20 cellular contexts compared by ENCODE assay signal in the genomic region with DNA sequence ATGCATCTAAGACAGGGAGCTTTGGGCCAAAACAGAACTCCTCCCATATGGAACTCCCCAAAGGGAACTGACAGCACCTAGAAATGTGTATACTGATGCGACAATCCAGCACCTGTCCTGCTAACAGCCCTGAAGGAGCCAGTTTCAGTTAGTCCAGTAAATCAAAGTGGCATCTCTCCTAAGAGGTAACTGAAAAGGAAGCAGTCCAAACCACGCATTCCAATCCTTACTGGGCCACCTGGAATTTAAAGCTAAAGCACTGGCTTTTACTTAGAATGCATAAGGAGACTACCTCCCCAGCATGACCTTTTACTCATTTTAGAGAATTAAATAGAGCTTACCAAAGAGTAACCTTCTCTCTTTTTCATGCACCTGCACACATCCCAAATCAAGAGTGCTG.
"Had no signal": no experiment of that assay in that cellular context is flagged by ENCODE, and none has a peak within 500 bp of the region (broad histone marks: within the 10 kb centered on the region; RNA-seq: fewer than 3 reads in every experiment).

No MANE protein-coding gene starts in this region.

- H3K4me1 ChIP-seq: colonic mucosa, esophagus squamous epithelium, gastroesophageal sphincter, heart left ventricle, parathyroid adenoma had no signal

- ATAC-seq: activated CD4-positive, alpha-beta T cell treated with anti-CD3 and anti-CD28 coated beads for 36 hours; activated T-cell treated with anti-CD3 and anti-CD28 coated beads, Interleukin-2, amount 50 U/mL, for 4 hours; gastroesophageal sphincter; heart left ventricle; left ventricle myocardium superior; right cardiac atrium; stimulated activated naive CD8-positive, alpha-beta T cell treated with anti-CD3 and anti-CD28 coated beads, Interleukin-15, Interleukin-2, amounts not matched to agents 100 U/mL and 50 U/mL, for 24 hours had no signal

- H3K9ac ChIP-seq: parathyroid adenoma had no signal

- H3K79me2 ChIP-seq: parathyroid adenoma had no signal

- H3K27ac ChIP-seq: colonic mucosa, dorsolateral prefrontal cortex, esophagus squamous epithelium, gastroesophageal sphincter, heart left ventricle, parathyroid adenoma had no signal

- FAIRE-seq: bronchial epithelial cell had no signal

- H3K4me3 ChIP-seq: colonic mucosa, dorsolateral prefrontal cortex, esophagus squamous epithelium, gastroesophageal sphincter, heart left ventricle had no signal

- DNase-seq: activated B cell treated with CpG ODN at 0.5 μM for 24 hours; activated CD4-positive, alpha-beta T cell treated with anti-CD3 and anti-CD28 coated beads for 36 hours; activated CD4-positive, alpha-beta T cell treated with anti-CD3 and anti-CD28 coated beads, Interleukin-2, amount 50 U/mL, for 48 hours; activated CD8-positive, alpha-beta memory T cell treated with anti-CD3 and anti-CD28 coated beads, Interleukin-2, amount 50 U/mL, for 48 hours; activated naive CD4-positive, alpha-beta T cell; activated naive CD8-positive, alpha-beta T cell treated with anti-CD3 and anti-CD28 coated beads for 36 hours; activated T-cell treated with anti-CD3 and anti-CD28 coated beads, Interleukin-2, amount 50 U/mL, for 4 hours; colonic mucosa; dorsolateral prefrontal cortex; esophagus squamous epithelium; heart left ventricle; left ventricle myocardium superior; right cardiac atrium; stimulated activated CD4-positive, alpha-beta T cell treated with anti-CD3 and anti-CD28 coated beads, Interleukin-12 subunit alpha, Interleukin-12 subunit beta, amount 100 ng/mL, for 4 hours; stimulated activated CD4-positive, alpha-beta T cell treated with anti-CD3 and anti-CD28 coated beads, Interleukin-4, amount 100 ng/mL, for 4 hours; stimulated activated naive CD8-positive, alpha-beta T cell treated with anti-CD3 and anti-CD28 coated beads, Interleukin-15, Interleukin-2, amounts not matched to agents 100 U/mL and 50 U/mL, for 24 hours; T-helper 9 cell had no signal

- H3K36me3 ChIP-seq: colonic mucosa, esophagus squamous epithelium, gastroesophageal sphincter, heart left ventricle had no signal

- H2AFZ ChIP-seq: parathyroid adenoma had no signal

- H3K27me3 ChIP-seq: colonic mucosa, dorsolateral prefrontal cortex, esophagus squamous epithelium, gastroesophageal sphincter, heart left ventricle had no signal

- H3K9me3 ChIP-seq: colonic mucosa, esophagus squamous epithelium, gastroesophageal sphincter, heart left ventricle had no signal
